1 cellular context compared by ENCODE assay signal in genomic region chr7:72334066-72334465, GRCh38.
TF ChIP-seq lines count a peak whose summit lies in the region.

No MANE protein-coding gene starts in this region.

TF ChIP-seq in GM12878, 131 proteins besides CTCF, POLR2A, EP300 and RAD21 (continued from another document):
- TF ChIP-seq TAF1 (IDR thresholded peaks at IDR 0.05; ENCODE audit: borderline replicate concordance, low read depth, low read length) = no peak
- no peak for TF ChIP-seq REST (IDR thresholded peaks at IDR 0.05; ENCODE audit: low read depth, low read length)
- no peak for TF ChIP-seq MXI1 (IDR thresholded peaks at IDR 0.05; ENCODE audit: low read depth, low read length)
- TF ChIP-seq BHLHE40 (IDR thresholded peaks at IDR 0.05; ENCODE audit: borderline replicate concordance in 1 of 2, low read depth in 2 of 2, low read length in 1 of 2) = no peak
- TF ChIP-seq ATF2 (IDR thresholded peaks at IDR 0.05; ENCODE audit: low read length) = no peak
